In genomic region chr5:34556514-34556782, GRCh38 we compare ENCODE assay signal across 24 cellular contexts.
"Had no signal": no experiment of that assay in that cellular context is flagged by ENCODE, and none has a peak within 500 bp of the region (broad histone marks: within the 10 kb centered on the region; RNA-seq: fewer than 3 reads in every experiment).

No MANE protein-coding gene starts in this region.

- H2AFZ ChIP-seq: parathyroid adenoma had no signal

- DNase-seq: activated B cell treated with CpG ODN at 0.5 μM for 24 hours; activated CD4-positive, alpha-beta T cell treated with anti-CD3 and anti-CD28 coated beads for 4 hours; activated CD4-positive, alpha-beta T cell treated with anti-CD3 and anti-CD28 coated beads, Interleukin-2, amount 50 U/mL, for 48 hours; activated effector memory CD4-positive, alpha-beta T cell treated with Interleukin-2 at 50 U/mL for 16 hours; activated naive CD4-positive, alpha-beta T cell treated with anti-CD3 and anti-CD28 coated beads for 36 hours; activated naive CD8-positive, alpha-beta T cell treated with anti-CD3 and anti-CD28 coated beads, Interleukin-2, amount 10 ng/mL, durations not matched to agents 7 days and 5 days; activated T-cell treated with anti-CD3 and anti-CD28 coated beads, Interleukin-2, amount 50 U/mL, for 48 hours; amniotic stem cell; cerebellar nuclear complex; effector CD4-positive, alpha-beta T cell; erythroblast; foreskin fibroblast; heart right ventricle; kidney; left ventricle myocardium inferior; midbrain; nephron progenitor cell; retina; sigmoid colon; stimulated activated CD4-positive, alpha-beta T cell treated with anti-CD3 and anti-CD28 coated beads, Interleukin-2, amount 100 ng/mL, for 48 hours; stimulated activated naive CD4-positive, alpha-beta T cell treated with Interleukin-2 at 50 U/mL for 16 hours; T1000; upper lobe of right lung had no signal

- H3K4me3 ChIP-seq: heart right ventricle, left ventricle myocardium inferior, sigmoid colon, upper lobe of right lung had no signal

- H3K4me1 Mint-ChIP-seq: activated B cell treated with CpG ODN at 0.5 μM for 24 hours; activated naive CD8-positive, alpha-beta T cell treated with anti-CD3 and anti-CD28 coated beads, Interleukin-2, amount 10 ng/mL, durations not matched to agents 7 days and 5 days had no signal

- H3K4me1 ChIP-seq: parathyroid adenoma, upper lobe of right lung had no signal

- H3K27me3 ChIP-seq: heart right ventricle, sigmoid colon, upper lobe of right lung had no signal

- H3K36me3 Mint-ChIP-seq: activated naive CD8-positive, alpha-beta T cell treated with anti-CD3 and anti-CD28 coated beads, Interleukin-2, amount 10 ng/mL, durations not matched to agents 7 days and 5 days had no signal

- H3K9me3 Mint-ChIP-seq: activated B cell treated with CpG ODN at 0.5 μM for 24 hours; activated naive CD4-positive, alpha-beta T cell treated with anti-CD3 and anti-CD28 coated beads for 36 hours; activated naive CD8-positive, alpha-beta T cell treated with anti-CD3 and anti-CD28 coated beads, Interleukin-2, amount 10 ng/mL, durations not matched to agents 7 days and 5 days; nephron progenitor cell had no signal

- H3K9ac ChIP-seq: parathyroid adenoma had no signal

- H3K27ac Mint-ChIP-seq: activated B cell treated with CpG ODN at 0.5 μM for 24 hours; activated naive CD4-positive, alpha-beta T cell treated with anti-CD3 and anti-CD28 coated beads for 36 hours; activated naive CD8-positive, alpha-beta T cell treated with anti-CD3 and anti-CD28 coated beads, Interleukin-2, amount 10 ng/mL, durations not matched to agents 7 days and 5 days; nephron progenitor cell had no signal

- H3K27ac ChIP-seq: heart right ventricle, left ventricle myocardium inferior, parathyroid adenoma, sigmoid colon, upper lobe of right lung had no signal

- H3K9me3 ChIP-seq: heart right ventricle, left ventricle myocardium inferior, sigmoid colon, upper lobe of right lung had no signal

- H3K27me3 Mint-ChIP-seq: activated B cell treated with CpG ODN at 0.5 μM for 24 hours; activated naive CD8-positive, alpha-beta T cell treated with anti-CD3 and anti-CD28 coated beads, Interleukin-2, amount 10 ng/mL, durations not matched to agents 7 days and 5 days had no signal

- H3K36me3 ChIP-seq: heart right ventricle, left ventricle myocardium inferior, sigmoid colon, upper lobe of right lung had no signal

- H3K4me3 Mint-ChIP-seq: activated B cell treated with CpG ODN at 0.5 μM for 24 hours; activated naive CD4-positive, alpha-beta T cell treated with anti-CD3 and anti-CD28 coated beads for 36 hours; activated naive CD8-positive, alpha-beta T cell treated with anti-CD3 and anti-CD28 coated beads, Interleukin-2, amount 10 ng/mL, durations not matched to agents 7 days and 5 days; nephron progenitor cell had no signal

- H3K79me2 ChIP-seq: parathyroid adenoma had no signal

- ATAC-seq: heart right ventricle, upper lobe of right lung had no signal
